4 cellular contexts compared by ENCODE assay signal in the genomic region with DNA sequence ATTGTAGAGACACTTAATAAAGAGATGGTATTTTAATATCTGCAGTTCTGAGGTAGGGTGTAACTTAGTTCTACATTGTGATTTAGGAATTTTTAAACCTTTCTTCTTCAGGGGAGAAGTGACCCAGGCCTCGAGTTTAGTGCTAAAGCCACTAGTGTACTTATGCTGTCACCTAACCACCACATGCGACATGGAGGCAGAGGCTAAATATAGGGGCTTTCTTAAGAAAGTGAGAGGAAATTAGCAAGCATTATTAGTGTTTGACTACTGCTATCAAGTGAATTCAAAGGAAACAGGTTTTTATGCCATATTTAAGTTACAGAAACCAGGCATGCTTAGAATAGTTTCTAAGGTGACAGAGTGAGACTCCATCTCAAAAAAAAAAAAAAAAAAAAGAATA. TPM values are rescaled to one million over a fixed set of nuclear protein-coding genes. Genes with fewer than 3 reads are reported as not detected.
"Had no signal": no experiment of that assay in that cellular context is flagged by ENCODE, and none has a peak within 500 bp of the region (broad histone marks: within the 10 kb centered on the region; RNA-seq: fewer than 3 reads in every experiment).

No MANE protein-coding gene starts in this region.

RNA-seq across cellular contexts. Expression of gene TBC1D26, which starts 56.3 kb away (rescaled TPM):
- total RNA-seq: GM23248, HepG2, HT-29 had no signal
- polyA plus RNA-seq: GM23248, IgD-negative memory B cell had no signal
